Comparison of ENCODE assay signal across 29 cellular contexts in the genomic region with DNA sequence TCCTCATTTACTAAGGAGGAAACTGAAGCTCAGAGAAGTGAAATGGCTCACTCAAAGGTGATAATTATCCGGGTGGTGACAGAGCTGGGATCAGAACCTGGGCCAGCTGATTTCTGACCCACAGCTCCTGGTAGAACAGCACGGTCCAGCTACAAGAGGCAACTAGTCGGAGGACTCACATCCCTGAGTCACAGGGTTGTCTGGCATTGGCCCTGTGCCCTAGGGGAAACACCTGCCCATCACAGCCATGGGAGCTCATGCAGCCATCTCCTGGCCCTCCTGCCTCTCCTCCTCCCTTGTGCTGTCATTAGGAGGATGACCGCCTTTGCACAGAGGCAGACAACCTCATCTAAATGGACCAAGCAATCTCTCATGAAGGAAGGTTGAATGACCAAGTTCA.
"Had no signal": no experiment of that assay in that cellular context is flagged by ENCODE, and none has a peak within 500 bp of the region (broad histone marks: within the 10 kb centered on the region; RNA-seq: fewer than 3 reads in every experiment).

No MANE protein-coding gene starts in this region.

- H3K27me3 ChIP-seq: cardiac muscle cell, colonic mucosa, esophagus squamous epithelium, ovary, sigmoid colon, stomach, thyroid gland, upper lobe of right lung had no signal

- H3K27ac Mint-ChIP-seq: activated naive CD8-positive, alpha-beta T cell; activated T-cell treated with anti-CD3 and anti-CD28 coated beads, Interleukin-2, amount 50 U/mL, for 72 hours; effector memory CD8-positive, alpha-beta T cell; nephron progenitor cell; stimulated activated memory B cell treated with anti-CD40 and anti-IgM and Interleukin-4, amounts not matched to agents 10 μg/mL and 1 μg/mL and 100 μg/mL, for 72 hours had no signal

- H3K9me3 Mint-ChIP-seq: effector memory CD8-positive, alpha-beta T cell had no signal

- H3K4me3 Mint-ChIP-seq: activated naive CD8-positive, alpha-beta T cell; activated T-cell treated with anti-CD3 and anti-CD28 coated beads, Interleukin-2, amount 50 U/mL, for 72 hours; effector memory CD8-positive, alpha-beta T cell; naive B cell; nephron progenitor cell; stimulated activated memory B cell treated with anti-CD40 and anti-IgM and Interleukin-4, amounts not matched to agents 10 μg/mL and 1 μg/mL and 100 μg/mL, for 72 hours had no signal

- H3K4me2 ChIP-seq: smooth muscle cell had no signal

- H3K4me1 Mint-ChIP-seq: stimulated activated memory B cell treated with anti-CD40 and anti-IgM and Interleukin-4, amounts not matched to agents 10 μg/mL and 1 μg/mL and 100 μg/mL, for 72 hours had no signal

- H3K27ac ChIP-seq: cardiac muscle cell, colonic mucosa, left ventricle myocardium inferior, ovary, prostate gland, sigmoid colon, stomach, thyroid gland, upper lobe of right lung, VCaP had no signal

- H3K36me3 Mint-ChIP-seq: naive B cell; stimulated activated memory B cell treated with anti-CD40 and anti-IgM and Interleukin-4, amounts not matched to agents 10 μg/mL and 1 μg/mL and 100 μg/mL, for 72 hours had no signal

- H3K9me3 ChIP-seq: colonic mucosa, esophagus squamous epithelium, ovary, prostate gland, thyroid gland, upper lobe of right lung had no signal

- H3K4me1 ChIP-seq: colonic mucosa, left ventricle myocardium inferior, prostate gland, sigmoid colon, stomach, thyroid gland, upper lobe of right lung had no signal

- H3K27me3 Mint-ChIP-seq: activated naive CD8-positive, alpha-beta T cell had no signal

- H3K36me3 ChIP-seq: cardiac muscle cell, colonic mucosa, esophagus squamous epithelium, left ventricle myocardium inferior, ovary, prostate gland, sigmoid colon, stomach, thyroid gland, upper lobe of right lung had no signal

- ATAC-seq: activated T-cell treated with anti-CD3 and anti-CD28 coated beads, Interleukin-2, amount 50 U/mL, for 72 hours; effector memory CD8-positive, alpha-beta T cell; stimulated activated memory B cell treated with anti-CD40 and anti-IgM and Interleukin-4, amounts not matched to agents 10 μg/mL and 1 μg/mL and 100 μg/mL, for 72 hours; upper lobe of right lung had no signal

- DNase-seq: activated CD4-positive, alpha-beta T cell treated with anti-CD3 and anti-CD28 coated beads for 4 hours; activated CD4-positive, alpha-beta T cell treated with anti-CD3 and anti-CD28 coated beads, Interleukin-2, amount 50 U/mL, for 4 hours; activated naive CD4-positive, alpha-beta T cell; activated T-cell treated with anti-CD3 and anti-CD28 coated beads for 4 hours; activated T-cell treated with anti-CD3 and anti-CD28 coated beads, Interleukin-2, amount 50 U/mL, for 72 hours; anterior cingulate cortex; cerebellar nuclear complex; colonic mucosa; effector memory CD8-positive, alpha-beta T cell; esophagus squamous epithelium; left ventricle myocardium inferior; naive B cell; nephron progenitor cell; sigmoid colon; stimulated activated CD4-positive, alpha-beta T cell treated with anti-CD3 and anti-CD28 coated beads, Interleukin-1b, Interleukin-23, amount 100 ng/mL, for 48 hours; stimulated activated CD4-positive, alpha-beta T cell treated with anti-CD3 and anti-CD28 coated beads, Interleukin-4, amount 100 ng/mL, for 4 hours; stimulated activated CD8-positive, alpha-beta memory T cell treated with anti-CD3 and anti-CD28 coated beads, Interleukin-4, amount 100 ng/mL, for 48 hours; stomach; T-helper 1 cell; upper lobe of right lung had no signal

- H3K4me3 ChIP-seq: cardiac muscle cell, colonic mucosa, esophagus squamous epithelium, left ventricle myocardium inferior, lung, ovary, prostate gland, sigmoid colon, smooth muscle cell, stomach, thyroid gland, upper lobe of right lung had no signal
